16 cellular contexts compared by ENCODE assay signal in the genomic region with DNA sequence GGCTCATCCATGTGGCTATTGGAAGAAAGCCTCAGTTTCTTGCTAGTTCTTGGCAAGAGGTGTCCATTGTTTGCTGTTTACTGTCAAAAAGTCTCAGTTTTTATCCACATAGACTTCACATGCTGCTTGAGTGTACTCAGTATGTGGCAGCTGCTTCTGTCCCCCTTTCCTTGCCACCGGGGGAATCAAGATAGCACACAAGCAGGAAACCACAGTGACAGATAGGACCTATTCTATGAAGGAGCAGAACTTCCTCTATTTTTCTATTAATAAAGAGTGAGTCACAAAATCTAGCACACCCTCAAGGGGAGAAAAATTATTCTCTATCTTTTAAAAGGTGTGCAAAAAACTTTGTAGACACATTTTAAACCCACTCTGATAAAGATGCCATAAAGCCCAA.
DNase-seq lines count a peak whose midpoint lies in the region; ATAC-seq and TF ChIP-seq lines count a peak whose summit lies in the region.
"Had no signal": no experiment of that assay in that cellular context is flagged by ENCODE, and none has a peak within 500 bp of the region (broad histone marks: within the 10 kb centered on the region; RNA-seq: fewer than 3 reads in every experiment).

No MANE protein-coding gene starts in this region.

- H3K4me1 ChIP-seq in Loucy (ENCODE audit: insufficient read depth, low read length, poor library complexity, severe bottlenecking) (peaks cover 5% of the 10 kb centered on the region), tibial artery (no peaks in the 10 kb centered on the region)
- H3K4me1 ChIP-seq: heart right ventricle, sigmoid colon had no signal

- no peak overlapping the region for H3K27ac Mint-ChIP-seq in memory B cell

- no peak for TF ChIP-seq CTCF in Loucy (conservative IDR thresholded peaks at IDR 0.05; ENCODE audit: low read length)
- no peak for TF ChIP-seq CTCF in tibial artery (IDR thresholded peaks at IDR 0.05)

- no peak overlapping the region for H3K4me3 Mint-ChIP-seq in memory B cell

- no peaks in the 10 kb centered on the region for H4K20me1 ChIP-seq in Loucy (ENCODE audit: insufficient read depth, low read length, poor library complexity, severe bottlenecking)

- H3K36me3 ChIP-seq in Loucy (ENCODE audit: insufficient read depth, low read length) (no peaks in the 10 kb centered on the region), tibial artery (no peaks in the 10 kb centered on the region)
- H3K36me3 ChIP-seq: heart right ventricle, sigmoid colon had no signal

- peak overlapping the region; percentile 60 for H3K4me2 ChIP-seq in Loucy (ENCODE audit: low read depth, low read length, poor library complexity, severe bottlenecking)

- no peaks in the 10 kb centered on the region for H3F3A ChIP-seq in Loucy (ENCODE audit: low read depth)

- H2AFZ ChIP-seq in Loucy (ENCODE audit: low read length) = peak overlapping the region; percentile 23; the same call in 1 of the 2 replicates

- no peaks in the 10 kb centered on the region for H3K79me2 ChIP-seq in Loucy (ENCODE audit: insufficient read depth, low read length)

- intact Hi-C loops in tibial artery (cut with DNase I; ENCODE audit: low total_unique reads) = no loop called here

- H3K9me3 Mint-ChIP-seq in memory B cell = peaks cover 10% of the 10 kb centered on the region

- ATAC-seq in GM18517 (IDR thresholded peaks at IDR 0.05; ENCODE audit: unreplicated experiment) (peak; percentile 46), HG02885 (IDR thresholded peaks at IDR 0.05; ENCODE audit: poor library complexity, unreplicated experiment) (peak; percentile 56), memory B cell (ENCODE audit: low read depth) (peak; percentile 91), HG02571 (IDR thresholded peaks at IDR 0.05; ENCODE audit: unreplicated experiment) (no peak)
- ATAC-seq: heart right ventricle, Right ventricle myocardium inferior had no signal

- peaks cover 3% of the 10 kb centered on the region for H3K36me3 Mint-ChIP-seq in memory B cell

- no peak overlapping the region for H3K9ac ChIP-seq in Loucy (ENCODE audit: low read depth, low read length, poor library complexity, severe bottlenecking)

- peaks cover 3% of the 10 kb centered on the region for H3K27me3 Mint-ChIP-seq in memory B cell

- H3K9me2 ChIP-seq in Loucy (replicated peaks; ENCODE audit: low read depth, low read length) = no peaks in the 10 kb centered on the region

- no peaks in the 10 kb centered on the region for H3K4me1 Mint-ChIP-seq in memory B cell

- H3K27me3 ChIP-seq in Loucy (ENCODE audit: insufficient read depth, low read length, poor library complexity, severe bottlenecking) (no peaks in the 10 kb centered on the region), tibial artery (no peaks in the 10 kb centered on the region)
- H3K27me3 ChIP-seq: heart right ventricle, sigmoid colon had no signal

- H3K27ac ChIP-seq in tibial artery = no peak overlapping the region
- H3K27ac ChIP-seq: C4-2B, heart right ventricle, HL-60, sigmoid colon, VCaP had no signal

- peak overlapping the region; percentile 23 for H3K4me3 ChIP-seq in Loucy (ENCODE audit: low read length, poor library complexity, severe bottlenecking)
- H3K4me3 ChIP-seq in tibial artery = no peak overlapping the region
- H3K4me3 ChIP-seq: heart right ventricle, sigmoid colon had no signal

- DNase-seq in memory B cell (ENCODE audit: low spot score in 2 of 2) (no peak), NCI-H2171 treated with DMSO at 0.1 percent for 48 hours (lab: John Stamatoyannopoulos, UW) (no peak), tibial artery (no peak), T-helper 9 cell (no peak)
- DNase-seq: activated T-cell treated with anti-CD3 and anti-CD28 coated beads for 4 hours, heart right ventricle, NCI-H446, sigmoid colon had no signal

- H3K9me3 ChIP-seq in Loucy (ENCODE audit: insufficient read depth, low read depth, low read length) (no peaks in the 10 kb centered on the region), tibial artery (peaks cover 0 to 13% (median 11%) of the 10 kb centered on the region in 3 donors)
